ENCODE assay signal across 23 cellular contexts in genomic region chr20:34315236-34315635, GRCh38. TPM values are rescaled to one million over a fixed set of nuclear protein-coding genes. Genes with fewer than 3 reads are reported as not detected.
DNase-seq lines count a peak whose midpoint lies in the region; ATAC-seq, FAIRE-seq and TF ChIP-seq lines count a peak whose summit lies in the region.
"Had no signal": no experiment of that assay in that cellular context is flagged by ENCODE, and none has a peak within 500 bp of the region (broad histone marks: within the 10 kb centered on the region; RNA-seq: fewer than 3 reads in every experiment).

No MANE protein-coding gene starts in this region.

- no peaks in the 10 kb centered on the region for H4K20me1 ChIP-seq in PC-3 (ENCODE audit: low read length)
- H4K20me1 ChIP-seq in H1 (replicated peaks in 1 of 2; ENCODE audit: control insufficient read depth in 1 of 2, insufficient read depth in 2 of 2, low read length in 2 of 2): no peaks in the 10 kb centered on the region
- H4K20me1 ChIP-seq in smooth muscle cell (ENCODE audit: low read depth): no peaks in the 10 kb centered on the region

- H3K4me1 ChIP-seq in PC-3 (ENCODE audit: insufficient read depth, low read length) (peaks cover 52% of the 10 kb centered on the region), H1 (replicated peaks in 1 of 4; ENCODE audit: control insufficient read depth in 3 of 4, insufficient read depth in 4 of 4, low read length in 3 of 4) (peaks cover 2 to 13% (median 10%) of the 10 kb centered on the region in 4 experiments; a peak in 6 of 7 replicates), smooth muscle cell (ENCODE audit: low read depth) (peaks cover 14% of the 10 kb centered on the region)

- DNase-seq in DMS53 (lab: John Stamatoyannopoulos, UW) (peak; percentile 12), DMS53 treated with DMSO at 0.1 percent for 48 hours (lab: John Stamatoyannopoulos, UW; ENCODE audit: unreplicated experiment) (no peak), PC-3 (no peak), H1 (ENCODE audit: low read depth in 1 of 2, low spot score in 2 of 2) (no peak), smooth muscle cell (lab: John Stamatoyannopoulos, UW; ENCODE audit: unreplicated experiment) (no peak), kidney tubule cell (ENCODE audit: low spot score) (no peak), urothelium cell line (ENCODE audit: low spot score) (no peak), NCI-H446 treated with DMSO at 0.1 percent for 48 hours (lab: John Stamatoyannopoulos, UW) (no peak)
- DNase-seq: CD8-positive, alpha-beta T cell; DMS 273 treated with DMSO at 0.1 percent for 48 hours; DND-41; KG1; NCI-H1092 treated with DMSO at 0.1 percent for 48 hours; NCI-H1436; NCI-H187; NCI-H2081 treated with DMSO at 0.1 percent for 48 hours; NCI-H2171; NCI-H510A treated with DMSO at 0.1 percent for 48 hours; SHP77 had no signal

- H2BK12ac ChIP-seq in H1 (ENCODE audit: low read depth, low read length): no peak overlapping the region

- no peak overlapping the region for H2BK120ac ChIP-seq in H1 (replicated peaks; ENCODE audit: low read depth, low read length)

- 88% methylated on average over 3 of the region's 3 CpGs; no CpG with 5 or more reads in 1 of the 2 experiments for WGBS in H1 (ENCODE audit: extremely low coverage in 1 of 2, insufficient coverage in 1 of 2, insufficient read length in 1 of 2, insufficient replicate concordance in 2 of 2, low coverage in 1 of 2, low lambda C conversion rate in 2 of 2, missing lambda C conversion rate in 1 of 2), 2 experiments
- WGBS in smooth muscle cell (ENCODE audit: low lambda C conversion rate): 93% methylated on average over 3 of the region's 3 CpGs

- H3K79me2 ChIP-seq in PC-3 (ENCODE audit: low read length): no peaks in the 10 kb centered on the region
- H3K79me2 ChIP-seq in H1 (ENCODE audit: control insufficient read depth in 1 of 2, insufficient read depth in 2 of 2, low read length in 2 of 2): no peaks in the 10 kb centered on the region
- no peaks in the 10 kb centered on the region for H3K79me2 ChIP-seq in smooth muscle cell (ENCODE audit: low read depth)

- H3K23ac ChIP-seq in H1 (ENCODE audit: insufficient read length): no peak overlapping the region

- no peak overlapping the region for H3K4ac ChIP-seq in H1 (replicated peaks; ENCODE audit: insufficient read length, low read depth, low read length)

- peaks cover 6% of the 10 kb centered on the region; the same call in 1 of the 2 replicates for H3K23me2 ChIP-seq in H1 (ENCODE audit: low read depth, low read length)

- H3K9me3 ChIP-seq in PC-3 (ENCODE audit: low read length) (no peaks in the 10 kb centered on the region), H1 (ENCODE audit: insufficient read depth in 2 of 2, low read depth in 1 of 2, low read length in 1 of 2) (no peaks in the 10 kb centered on the region), smooth muscle cell (replicated peaks; ENCODE audit: low read depth) (no peaks in the 10 kb centered on the region)
- H3K9me3 ChIP-seq: Caco-2 had no signal

- no peak overlapping the region for H2BK20ac ChIP-seq in H1 (ENCODE audit: low read length)

- H3K18ac ChIP-seq in H1 (ENCODE audit: extremely low read depth, low read length): no peak overlapping the region

- H3K27ac ChIP-seq in PC-3 (ENCODE audit: low read length) (peak overlapping the region; percentile 86), H1 (ENCODE audit: low read depth, low read length) (no peak overlapping the region), smooth muscle cell (ENCODE audit: low read depth) (peak overlapping the region; percentile 75)
- H3K27ac ChIP-seq: 22Rv1, C4-2B had no signal

- H3K36me3 ChIP-seq in PC-3 (ENCODE audit: low read depth, low read length) (no peaks in the 10 kb centered on the region), H1 (ENCODE audit: control insufficient read depth in 2 of 4, insufficient read depth in 4 of 4, low read length in 3 of 4) (no peaks in the 10 kb centered on the region), smooth muscle cell (ENCODE audit: low read depth) (no peaks in the 10 kb centered on the region)

- no TSS peak for BruUV-seq in PC-3 (replicated peaks; lab: Mats Ljungman, UMichigan)

- no peak overlapping the region for H4K8ac ChIP-seq in H1 (ENCODE audit: extremely low read depth, insufficient read depth, low read length)

- peak overlapping the region; percentile 72; the same call in 1 of the 2 replicates for H2BK15ac ChIP-seq in H1 (ENCODE audit: low read length)

- no peak overlapping the region for H3K14ac ChIP-seq in H1 (ENCODE audit: insufficient read length)

- H3K4me3 ChIP-seq in PC-3 (ENCODE audit: low read length): no peak overlapping the region
- no peak overlapping the region for H3K4me3 ChIP-seq in H1 (ENCODE audit: extremely low read depth in 1 of 4, insufficient read depth in 2 of 4, low read depth in 3 of 4, low read length in 4 of 4)
- no peak overlapping the region for H3K4me3 ChIP-seq in smooth muscle cell

- H3F3A ChIP-seq in PC-3 (ENCODE audit: low read length, unreplicated experiment) (no peaks in the 10 kb centered on the region), smooth muscle cell (ENCODE audit: low read depth) (no peaks in the 10 kb centered on the region)

- H4K5ac ChIP-seq in H1 (ENCODE audit: insufficient read length, low read depth, low read length): no peak overlapping the region

- no peak overlapping the region for H4K91ac ChIP-seq in H1 (replicated peaks; ENCODE audit: insufficient read length, low read length)

- no peak overlapping the region for H2AK5ac ChIP-seq in H1 (ENCODE audit: low read depth, low read length)

- H2BK5ac ChIP-seq in H1 (ENCODE audit: low read depth, low read length): no peak overlapping the region

- intact Hi-C loops in PC-3 (cut with micrococcal nuclease): loop anchor here (2.0 kb wide), 1 partner anchor 76 kb away; no protein-coding TSS in a partner anchor

- peak overlapping the region; percentile 51 for H3K9ac ChIP-seq in PC-3 (ENCODE audit: low read length)
- H3K9ac ChIP-seq in H1 (replicated peaks in 1 of 4; ENCODE audit: extremely low read depth in 1 of 4, low read depth in 3 of 4, low read length in 3 of 4): no peak overlapping the region
- H3K9ac ChIP-seq in smooth muscle cell (ENCODE audit: low read depth): no peak overlapping the region

- POLR2A ChIA-PET in PC-3 (lab: Charles Lee; ENCODE audit: unreplicated experiment) (interaction anchor here (0.6 kb wide), 1 partner anchor 24 kb away, joined by 4 read pairs; no protein-coding TSS in a partner anchor), H1 (lab: Charles Lee; ENCODE audit: partially characterized antibody) (interaction anchor here (2.1 kb wide), 1 partner anchor 13 kb away, joined by 14 read pairs; the partner anchor contains the start of gene AHCY)

- no peaks in the 10 kb centered on the region for H3K9me2 ChIP-seq in PC-3 (replicated peaks; ENCODE audit: low read length)

- TF ChIP-seq EP300 in H1 (IDR thresholded peaks at IDR 0.05; ENCODE audit: borderline replicate concordance in 1 of 2, low read depth in 2 of 2, low read length in 2 of 2): no peak

- H3K4me2 ChIP-seq in PC-3 (ENCODE audit: low read length): no peak overlapping the region
- H3K4me2 ChIP-seq in H1 (ENCODE audit: insufficient read depth in 1 of 2, low read depth in 2 of 2, low read length in 2 of 2): no peak overlapping the region
- H3K4me2 ChIP-seq in smooth muscle cell: no peak overlapping the region

- ATAC-seq in PC-3: no peak
- ATAC-seq: CD8-positive, alpha-beta T cell had no signal

- no peak for TF ChIP-seq POLR2A in H1 (IDR thresholded peaks at IDR 0.05; ENCODE audit: control extremely low read depth in 1 of 2, low read depth in 2 of 2, low read length in 2 of 2)

- TF ChIP-seq RAD21 in H1 (IDR thresholded peaks at IDR 0.05 in 1 of 2, conservative IDR thresholded peaks at IDR 0.05 in 1 of 2; ENCODE audit: low read depth in 2 of 2, low read length in 2 of 2): no peak

- H3K27me3 ChIP-seq in PC-3 (ENCODE audit: low read length): no peaks in the 10 kb centered on the region
- peaks cover 0 to 8% (median 7%) of the 10 kb centered on the region in 4 experiments; a peak in 5 of 7 replicates for H3K27me3 ChIP-seq in H1 (replicated peaks in 1 of 4; ENCODE audit: control insufficient read depth in 3 of 4, extremely low read depth in 1 of 4, insufficient read depth in 3 of 4, low read length in 3 of 4)
- H3K27me3 ChIP-seq in smooth muscle cell (ENCODE audit: low read depth): peaks cover 9% of the 10 kb centered on the region

- FAIRE-seq in H1 (lab: Jason Lieb, UNC): no peak
- FAIRE-seq in urothelium cell line (lab: Jason Lieb, UNC): no peak
- FAIRE-seq: GM19239 had no signal

- H2AFZ ChIP-seq in PC-3 (ENCODE audit: low read length) (no peak overlapping the region), H1 (ENCODE audit: low read length) (no peak overlapping the region), smooth muscle cell (ENCODE audit: low read depth) (no peak overlapping the region)

- CTCF ChIA-PET in PC-3 (lab: Charles Lee) (no interaction called here), H1 (lab: Charles Lee; ENCODE audit: partially characterized antibody) (interaction anchor here (0.9 to 4.3 kb wide), 5 partner anchors 49 to 208 kb away, joined by 3 to 50 read pairs (median 5); no protein-coding TSS in a partner anchor)

- no peak for TF ChIP-seq CTCF in PC-3 (conservative IDR thresholded peaks at IDR 0.05; ENCODE audit: low read depth, low read length)
- no peak for TF ChIP-seq CTCF in H1 (IDR thresholded peaks at IDR 0.05; ENCODE audit: control extremely low read depth in 1 of 3, insufficient read depth in 1 of 3, low read depth in 1 of 3, low read length in 3 of 3)
- TF ChIP-seq CTCF in smooth muscle cell (IDR thresholded peaks at IDR 0.05; ENCODE audit: borderline replicate concordance, insufficient read depth, poor library complexity, severe bottlenecking): no peak

- H3K79me1 ChIP-seq in H1 (ENCODE audit: low read depth, low read length): no peaks in the 10 kb centered on the region

- H3K56ac ChIP-seq in H1 (replicated peaks; ENCODE audit: insufficient read length, low read depth, low read length): no peak overlapping the region

RNA-seq across cellular contexts. Expression of gene AHCY, which starts 12.1 kb away (rescaled TPM):
- 265 and 267 TPM in 2 replicates for total RNA-seq in PC-3 (2014; rRNA removed)
- 404 and 414 TPM in 2 replicates for total RNA-seq in H1 (2021; fragmentation: NEBNext Ultra II Directional; extraction: Animal tissue kit (Norgen Biotek cat#: 25700))
- 638 and 688 TPM in 2 replicates for polyA plus RNA-seq in H1 (2011; rRNA removed)
- 622 TPM for polyA plus RNA-seq in H1 (2011; cell fraction: cytosol; rRNA removed)
- polyA plus RNA-seq in H1 (2011; cell fraction: nucleus; rRNA removed): 664 TPM
- 355 to 467 TPM (median 460 TPM) in 4 replicates for polyA plus RNA-seq in H1 (2012, experiment 1 of 2)
- 668 TPM for polyA plus RNA-seq in H1 (2012, experiment 2 of 2)
- 249 TPM for polyA plus RNA-seq in H1 (2013, experiment 1 of 2)
- polyA plus RNA-seq in H1 (2013, experiment 2 of 2): 250 TPM
- 889 and 910 TPM in 2 replicates for polyA minus RNA-seq in H1 (2011; rRNA and poly(A)+ RNA removed)
- 394 TPM for polyA minus RNA-seq in H1 (2011; cell fraction: cytosol; rRNA and poly(A)+ RNA removed)
- polyA minus RNA-seq in H1 (2011; cell fraction: nucleus; rRNA and poly(A)+ RNA removed): 315 TPM
- 58.3 and 73.8 TPM in 2 replicates for total RNA-seq in smooth muscle cell
- polyA plus RNA-seq in smooth muscle cell: 36.2 and 39.4 TPM in 2 replicates

RNA-seq across cellular contexts. Expression of gene ITCH, which starts 47.8 kb away (rescaled TPM):
- total RNA-seq in PC-3 (2014; rRNA removed) (49.4 and 54.8 TPM in 2 replicates), smooth muscle cell (96.7 and 102 TPM in 2 replicates)
- total RNA-seq in H1 (2021; fragmentation: NEBNext Ultra II Directional; extraction: Animal tissue kit (Norgen Biotek cat#: 25700)): 39.2 and 45.2 TPM in 2 replicates
- polyA plus RNA-seq in H1 (2011; rRNA removed) (2.5 and 3.9 TPM in 2 replicates), smooth muscle cell (21.9 and 22.7 TPM in 2 replicates)
- 5.5 TPM for polyA plus RNA-seq in H1 (2011; cell fraction: cytosol; rRNA removed)
- polyA plus RNA-seq in H1 (2011; cell fraction: nucleus; rRNA removed): 3.7 TPM
- polyA plus RNA-seq in H1 (2012, experiment 1 of 2): 11.9 to 27.2 TPM (median 16.6 TPM) in 4 replicates
- 1.3 TPM for polyA plus RNA-seq in H1 (2012, experiment 2 of 2)
- 13.3 TPM for polyA plus RNA-seq in H1 (2013, experiment 1 of 2)
- polyA plus RNA-seq in H1 (2013, experiment 2 of 2): 13.1 TPM
- polyA minus RNA-seq in H1 (2011; rRNA and poly(A)+ RNA removed): 21.3 and 28.5 TPM in 2 replicates
- 8.4 TPM for polyA minus RNA-seq in H1 (2011; cell fraction: cytosol; rRNA and poly(A)+ RNA removed)
- 18.7 TPM for polyA minus RNA-seq in H1 (2011; cell fraction: nucleus; rRNA and poly(A)+ RNA removed)
